ENCODE assay signal across 8 cellular contexts in genomic region chr16:65745-66144, GRCh38. TPM values are rescaled to one million over a fixed set of nuclear protein-coding genes. Genes with fewer than 3 reads are reported as not detected.
DNase-seq lines count a peak whose midpoint lies in the region; ATAC-seq and TF ChIP-seq lines count a peak whose summit lies in the region.

No MANE protein-coding gene starts in this region.

- H3K9me3 ChIP-seq in BLaER1, result no peaks in the 10 kb centered on the region
- H3K9me3 ChIP-seq in H9 (ENCODE audit: control insufficient read depth, low read depth, low read length), result no peaks in the 10 kb centered on the region

- H3K4me3 ChIP-seq in BLaER1 (no peak overlapping the region), cardiac fibroblast (replicated peaks in 1 of 2; ENCODE audit: low read depth in 2 of 2, low read length in 2 of 2) (no peak overlapping the region)

- H3K4ac ChIP-seq in H9 (ENCODE audit: low read depth, low read length), result no peak overlapping the region

- no peaks in the 10 kb centered on the region for H3K9me3 Mint-ChIP-seq in H9

- no peak overlapping the region for H3K56ac ChIP-seq in H9 (ENCODE audit: insufficient read length, low read depth, low read length)

- H2BK5ac ChIP-seq in H9 (ENCODE audit: insufficient read length, low read length), result no peak overlapping the region

- H3K23me2 ChIP-seq in H9 (ENCODE audit: insufficient read length, low read depth, low read length, poor library complexity, severe bottlenecking), result no peaks in the 10 kb centered on the region

- H3K27ac ChIP-seq in BLaER1, result no peak overlapping the region
- no peak overlapping the region for H3K27ac ChIP-seq in H9 (ENCODE audit: insufficient read length, low read depth, low read length)

- ATAC-seq in left colon (peak; percentile 89), GM18498 (IDR thresholded peaks at IDR 0.05; ENCODE audit: unreplicated experiment) (no peak)

- no peaks in the 10 kb centered on the region for H3K79me1 ChIP-seq in H9 (ENCODE audit: insufficient read depth, low read depth, low read length, poor library complexity, severe bottlenecking)

- no peak overlapping the region for H3T11ph ChIP-seq in H9 (ENCODE audit: low read length)

- no CpG with 5 or more reads among the region's 17 CpGs for WGBS in H9 (ENCODE audit: extremely low coverage, insufficient read length, low lambda C conversion rate)

- peaks cover 15 to 23% of the 10 kb centered on the region in 2 experiments for H3K4me1 Mint-ChIP-seq in H9

- H2BK12ac ChIP-seq in H9 (ENCODE audit: insufficient read length, low read depth, low read length), result no peak overlapping the region

- H3K27me3 ChIP-seq in BLaER1 (peaks cover 14% of the 10 kb centered on the region), H9 (ENCODE audit: insufficient read depth, low read length) (no peaks in the 10 kb centered on the region)

- no peak overlapping the region for H2BK20ac ChIP-seq in H9 (ENCODE audit: low read depth, low read length, poor library complexity, severe bottlenecking)

- H4K20me1 ChIP-seq in BLaER1 (no peaks in the 10 kb centered on the region), H9 (ENCODE audit: control insufficient read depth, insufficient read depth, insufficient read length) (no peaks in the 10 kb centered on the region)

- H3K36me3 ChIP-seq in BLaER1, result no peaks in the 10 kb centered on the region

- H3K9ac ChIP-seq in BLaER1 (no peak overlapping the region), H9 (ENCODE audit: extremely low read depth, insufficient read length, low read length) (no peak overlapping the region)

- H2AK5ac ChIP-seq in H9 (ENCODE audit: insufficient read length, low read length), result no peak overlapping the region

- DNase-seq in H9 (peak; percentile 87), NCI-H345 treated with DMSO at 0.1 percent for 48 hours (lab: John Stamatoyannopoulos, UW; ENCODE audit: unreplicated experiment) (peak; percentile 50), cardiac fibroblast (ENCODE audit: low read depth in 2 of 2) (peak; percentile 74 to 84), left colon (peak; percentile 68 to 90)
- peak; percentile 79 for DNase-seq in activated CD4-positive, alpha-beta T cell treated with anti-CD3 and anti-CD28 coated beads for 1 hour
- peak; percentile 82 to 93 for DNase-seq in stimulated activated CD4-positive, alpha-beta T cell treated with anti-CD3 and anti-CD28 coated beads, Interleukin-2, amount 100 ng/mL, for 48 hours

- no peak overlapping the region for H3K23ac ChIP-seq in H9 (ENCODE audit: insufficient read length, low read depth, low read length)

- peak overlapping the region; percentile 7; the same call in 1 of the 2 replicates for H3K4me2 ChIP-seq in BLaER1
- H3K4me2 ChIP-seq in H9 (ENCODE audit: insufficient read depth, insufficient read length, low read length), result no peak overlapping the region

- no peak overlapping the region for H4K8ac ChIP-seq in H9 (replicated peaks; ENCODE audit: insufficient read length, low read depth, low read length)

- no peak overlapping the region for H4K91ac ChIP-seq in H9 (ENCODE audit: insufficient read length, low read depth, low read length)

- TF ChIP-seq CTCF in H9 (conservative IDR thresholded peaks at IDR 0.05), result peak; percentile 98
- peak; percentile 97 for TF ChIP-seq CTCF in cardiac fibroblast (IDR thresholded peaks at IDR 0.05; ENCODE audit: low read depth, low read length)

- no peak overlapping the region for H3K18ac ChIP-seq in H9 (ENCODE audit: insufficient read length, low read depth, low read length)

- no peak overlapping the region for H3K14ac ChIP-seq in H9 (ENCODE audit: insufficient read depth, low read length)

- no peak overlapping the region for H4K5ac ChIP-seq in H9 (ENCODE audit: insufficient read length, low read depth, low read length)

- no peak overlapping the region for H3K27ac Mint-ChIP-seq in H9

- peaks cover 5 to 17% (median 12%) of the 10 kb centered on the region in 3 experiments; a peak in 5 of 7 replicates for H3K36me3 Mint-ChIP-seq in H9 (ENCODE audit: insufficient read depth in 1 of 3, low read depth in 3 of 3)

- H2BK120ac ChIP-seq in H9 (ENCODE audit: low read depth, low read length, poor library complexity, severe bottlenecking), result no peak overlapping the region

- H3K4me1 ChIP-seq in BLaER1, result peaks cover 35% of the 10 kb centered on the region
- no peaks in the 10 kb centered on the region for H3K4me1 ChIP-seq in H9 (ENCODE audit: insufficient read depth, low read length)

- no peaks in the 10 kb centered on the region for H3K27me3 Mint-ChIP-seq in H9 (ENCODE audit: low read depth)

- no peak overlapping the region for H2BK15ac ChIP-seq in H9 (ENCODE audit: low read depth, low read length)

- H3K79me2 ChIP-seq in H9 (ENCODE audit: insufficient read depth, low read length), result no peaks in the 10 kb centered on the region; the same call in 1 of the 2 replicates

- H2AFZ ChIP-seq in H9 (ENCODE audit: low read length), result no peak overlapping the region

- H3K4me3 Mint-ChIP-seq in H9, result no peak overlapping the region

- intact Hi-C loops in left colon (cut with DNase I, micrococcal nuclease), result loop anchor here in 1 of 2 donors (2.0 kb wide), 1 partner anchor 31 kb away; no protein-coding TSS in a partner anchor

RNA-seq across cellular contexts. Expression of gene RHBDF1, which starts 6.7 kb away (rescaled TPM):
- total RNA-seq in H9 (2021) (34.6 and 35.7 TPM in 2 replicates), left colon (10 to 100 TPM; 35.5 to 36.7 TPM)

RNA-seq across cellular contexts. Expression of gene SNRNP25, which starts 12.1 kb away (rescaled TPM):
- total RNA-seq in H9 (2021), result 75.3 and 78.5 TPM in 2 replicates
- total RNA-seq in left colon, result 10 to 100 TPM; 20.7 to 24.7 TPM

RNA-seq across cellular contexts. Expression of gene MPG, which starts 12.3 kb away (rescaled TPM):
- total RNA-seq in H9 (2021) (39.1 and 41.7 TPM in 2 replicates), left colon (10 to 100 TPM; 31.5 to 36.4 TPM)

RNA-seq across cellular contexts. Expression of gene POLR3K, which starts 12.3 kb away (rescaled TPM):
- total RNA-seq in H9 (2021) (53.6 and 56.6 TPM in 2 replicates), left colon (10 to 100 TPM; 10.9 to 18.3 TPM)
